Comparison of ENCODE assay signal across 18 cellular contexts in the genomic region with DNA sequence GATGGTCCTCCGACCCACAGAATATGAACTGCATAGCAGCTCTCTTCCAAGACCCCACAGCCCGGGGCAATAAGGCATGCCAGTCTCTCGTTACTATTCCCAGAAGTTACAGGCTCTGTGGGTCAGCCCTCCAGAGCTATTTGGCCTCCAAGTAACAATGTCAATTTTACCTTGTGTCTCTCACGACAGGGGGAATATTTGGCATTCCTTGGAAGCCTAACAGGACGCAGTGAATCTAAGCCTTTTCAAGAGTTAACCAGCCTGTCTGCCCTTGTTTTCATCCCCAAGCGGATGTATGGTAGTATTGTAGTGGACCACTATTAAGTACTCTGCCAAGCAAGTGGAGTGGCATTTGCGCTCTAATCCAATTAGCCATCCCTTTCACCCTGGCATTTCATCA. TPM values are rescaled to one million over a fixed set of nuclear protein-coding genes. Genes with fewer than 3 reads are reported as not detected.
A peak's percentile ranks its signal among the peaks of the same experiment; 100 is the strongest.
DNase-seq lines count a peak whose midpoint lies in the region; ATAC-seq, FAIRE-seq and TF ChIP-seq lines count a peak whose summit lies in the region.
"Had no signal": no experiment of that assay in that cellular context is flagged by ENCODE, and none has a peak within 500 bp of the region (broad histone marks: within the 10 kb centered on the region; RNA-seq: fewer than 3 reads in every experiment).

No MANE protein-coding gene starts in this region.

- no peak overlapping the region for H4K12ac ChIP-seq in trophoblast cell (ENCODE audit: low read depth, low read length)

- H3K27me3 ChIP-seq in IMR-90 (ENCODE audit: control insufficient read depth, insufficient read depth, low read length) (no peaks in the 10 kb centered on the region), H1 (replicated peaks in 1 of 4; ENCODE audit: control insufficient read depth in 3 of 4, extremely low read depth in 1 of 4, insufficient read depth in 3 of 4, low read length in 3 of 4) (no peaks in the 10 kb centered on the region), trophoblast cell (ENCODE audit: insufficient read depth, low read length) (no peaks in the 10 kb centered on the region)

- H2AFZ ChIP-seq in IMR-90 (replicated peaks; ENCODE audit: low read length, poor library complexity) (no peak overlapping the region), H1 (ENCODE audit: low read length) (no peak overlapping the region), trophoblast cell (ENCODE audit: insufficient read depth, low read length, poor library complexity) (no peak overlapping the region)
- H2AFZ ChIP-seq: GM23248 had no signal

- H4K91ac ChIP-seq in IMR-90 (ENCODE audit: insufficient read depth, low read depth, low read length), result no peak overlapping the region
- H4K91ac ChIP-seq in H1 (replicated peaks; ENCODE audit: insufficient read length, low read length), result no peak overlapping the region
- H4K91ac ChIP-seq in trophoblast cell (ENCODE audit: low read depth, low read length), result no peak overlapping the region

- H2BK5ac ChIP-seq in IMR-90 (ENCODE audit: low read depth, low read length, poor library complexity, severe bottlenecking), result no peak overlapping the region
- peak overlapping the region; percentile 85; the same call in 1 of the 2 replicates for H2BK5ac ChIP-seq in H1 (ENCODE audit: low read depth, low read length)
- no peak overlapping the region for H2BK5ac ChIP-seq in trophoblast cell (ENCODE audit: low read depth, low read length, poor library complexity)

- H3K14ac ChIP-seq in IMR-90 (replicated peaks; ENCODE audit: low read depth, low read length) (no peak overlapping the region), H1 (ENCODE audit: insufficient read length) (no peak overlapping the region), trophoblast cell (ENCODE audit: low read length) (no peak overlapping the region)

- H3K23ac ChIP-seq in IMR-90 (ENCODE audit: low read depth, low read length) (no peak overlapping the region), H1 (ENCODE audit: insufficient read length) (no peak overlapping the region), trophoblast cell (ENCODE audit: low read length) (no peak overlapping the region)

- no peak overlapping the region for H3K9ac ChIP-seq in IMR-90 (ENCODE audit: low read depth, low read length)
- peak overlapping the region in 1 of 4 experiments; percentile 29; a peak in 2 of 7 replicates for H3K9ac ChIP-seq in H1 (replicated peaks in 1 of 4; ENCODE audit: extremely low read depth in 1 of 4, low read depth in 3 of 4, low read length in 3 of 4)
- no peak overlapping the region for H3K9ac ChIP-seq in trophoblast cell (ENCODE audit: low read length)
- H3K9ac ChIP-seq: GM23248 had no signal

- in situ Hi-C loops in IMR-90 (cut with MboI; ENCODE audit: low sequenced_read_pairs), result no loop called here

- CTCF ChIA-PET in IMR-90 (lab: Yijun Ruan, JAX) (no interaction called here), H1 (lab: Charles Lee; ENCODE audit: partially characterized antibody) (interaction anchor here (0.9 to 1.4 kb wide), 4 partner anchors 10 to 170 kb away, joined by 3 to 7 read pairs (median 4); a partner anchor contains a TSS)

- 30% methylated on average over 2 of the region's 7 CpGs; no CpG with 5 or more reads in 1 of the 2 experiments for WGBS in IMR-90 (ENCODE audit: extremely low coverage in 2 of 2, insufficient read length in 1 of 2), 2 experiments
- 29% methylated on average over 7 of the region's 7 CpGs; no CpG with 5 or more reads in 1 of the 2 experiments for WGBS in H1 (ENCODE audit: extremely low coverage in 1 of 2, insufficient coverage in 1 of 2, insufficient read length in 1 of 2, insufficient replicate concordance in 2 of 2, low coverage in 1 of 2, low lambda C conversion rate in 2 of 2, missing lambda C conversion rate in 1 of 2), 2 experiments
- WGBS in trophoblast cell (ENCODE audit: extremely low coverage, insufficient coverage, insufficient read length), result no CpG with 5 or more reads among the region's 7 CpGs

- H2BK12ac ChIP-seq in H1 (ENCODE audit: low read depth, low read length) (peak overlapping the region; percentile 69), trophoblast cell (ENCODE audit: low read length) (no peak overlapping the region)

- 0 out of 3 replicates have a peak, but pooled peaks of 1 of the 2 experiments have one; percentile 36 for TF ChIP-seq EP300 in H1 (IDR thresholded peaks at IDR 0.05; ENCODE audit: borderline replicate concordance in 1 of 2, low read depth in 2 of 2, low read length in 2 of 2)

- peaks cover 22% of the 10 kb centered on the region for H3K9me3 ChIP-seq in IMR-90 (ENCODE audit: control insufficient read depth, insufficient read depth, low read length)
- H3K9me3 ChIP-seq in H1 (ENCODE audit: insufficient read depth in 2 of 2, low read depth in 1 of 2, low read length in 1 of 2), result no peaks in the 10 kb centered on the region
- H3K9me3 ChIP-seq in trophoblast cell (ENCODE audit: insufficient read depth, low read depth, low read length), result peaks cover 11% of the 10 kb centered on the region

- 0 out of 2 replicates have a peak overlapping the region, but pooled peaks have one; percentile 6 for H2BK120ac ChIP-seq in IMR-90 (ENCODE audit: low read depth, low read length)
- H2BK120ac ChIP-seq in H1 (replicated peaks; ENCODE audit: low read depth, low read length), result peak overlapping the region; percentile 50
- H2BK120ac ChIP-seq in trophoblast cell (ENCODE audit: insufficient read depth, low read length, poor library complexity), result no peak overlapping the region

- peak; percentile 74 for FAIRE-seq in H1 (lab: Jason Lieb, UNC)

- H3K18ac ChIP-seq in IMR-90 (ENCODE audit: low read depth, low read length) (no peak overlapping the region; the same call in 1 of the 2 replicates), H1 (ENCODE audit: extremely low read depth, low read length) (0 out of 2 replicates have a peak overlapping the region, but pooled peaks have one; percentile 53), trophoblast cell (ENCODE audit: low read length) (no peak overlapping the region)

- no peaks in the 10 kb centered on the region for H3K79me1 ChIP-seq in IMR-90 (ENCODE audit: low read depth in 1 of 2, low read length in 2 of 2)
- no peaks in the 10 kb centered on the region for H3K79me1 ChIP-seq in H1 (ENCODE audit: low read depth, low read length)
- H3K79me1 ChIP-seq in trophoblast cell (ENCODE audit: low read length), result peaks cover 7% of the 10 kb centered on the region

- DNase-seq in ELF-1 (ENCODE audit: low read depth, low spot score) (peak; percentile 52), IMR-90 (no peak), H1 (ENCODE audit: low read depth in 1 of 2, low spot score in 2 of 2) (no peak), trophoblast cell (peak in 1 of 2 donors; percentile 52), germinal center (ENCODE audit: low spot score) (no peak)
- DNase-seq: CD4-positive, alpha-beta T cell; COR-L47; DMS79; GM23248; Kasumi-1; MM.1S; NCI-H1048; NCI-H1417 treated with DMSO at 0.1 percent for 48 hours; NCI-H187; PC-3; Right ventricle myocardium superior had no signal

- no TSS peak for BruUV-seq in IMR-90 (replicated peaks; lab: Mats Ljungman, UMichigan)

- TF ChIP-seq RAD21 in IMR-90 (IDR thresholded peaks at IDR 0.05; ENCODE audit: low read length) (no peak), H1 (IDR thresholded peaks at IDR 0.05 in 1 of 2, conservative IDR thresholded peaks at IDR 0.05 in 1 of 2; ENCODE audit: low read depth in 2 of 2, low read length in 2 of 2) (peak in 1 of 2 experiments; percentile 20; a peak in 1 of 4 replicates)

- H2AK9ac ChIP-seq in IMR-90 (replicated peaks; ENCODE audit: low read depth, low read length, poor library complexity), result no peak overlapping the region

- peaks cover 10% of the 10 kb centered on the region for H3K36me3 ChIP-seq in IMR-90 (ENCODE audit: control insufficient read depth, insufficient read depth, low read length)
- no peaks in the 10 kb centered on the region; a peak in 2 of 8 replicates for H3K36me3 ChIP-seq in H1 (ENCODE audit: control insufficient read depth in 2 of 4, insufficient read depth in 4 of 4, low read length in 3 of 4)
- H3K36me3 ChIP-seq in trophoblast cell (ENCODE audit: control insufficient read depth in 1 of 2, insufficient read depth in 2 of 2, low read length in 2 of 2), result peaks cover 3 to 9% of the 10 kb centered on the region in 2 experiments

- peaks cover 8% of the 10 kb centered on the region; the same call in 1 of the 2 replicates for H3K23me2 ChIP-seq in H1 (ENCODE audit: low read depth, low read length)

- H3K27ac ChIP-seq in IMR-90 (ENCODE audit: insufficient read depth, low read length) (no peak overlapping the region), H1 (ENCODE audit: low read depth, low read length) (peak overlapping the region; percentile 67), trophoblast cell (ENCODE audit: low read depth, low read length) (peak overlapping the region; percentile 20)
- H3K27ac ChIP-seq: GM23248 had no signal

- H3K9me1 ChIP-seq in IMR-90 (ENCODE audit: insufficient read depth, low read length), result 0 out of 2 replicates have a peak, but pooled peaks cover under 1% of the 10 kb centered on the region

- POLR2A ChIA-PET in IMR-90 (lab: Charles Lee; ENCODE audit: unreplicated experiment) (no interaction called here), H1 (lab: Charles Lee; ENCODE audit: partially characterized antibody) (interaction anchor here (0.6 to 1.9 kb wide), 12 partner anchors 8 to 170 kb away, joined by 3 to 7 read pairs (median 4); a partner anchor contains a TSS)

- no peak overlapping the region for H4K5ac ChIP-seq in IMR-90 (ENCODE audit: low read depth, low read length)
- no peak overlapping the region for H4K5ac ChIP-seq in H1 (ENCODE audit: insufficient read length, low read depth, low read length)

- H2BK20ac ChIP-seq in IMR-90 (ENCODE audit: low read depth, low read length) (no peak overlapping the region), H1 (ENCODE audit: low read length) (no peak overlapping the region)

- TF ChIP-seq POLR2A in IMR-90 (IDR thresholded peaks at IDR 0.05; ENCODE audit: low read depth, low read length) (no peak), H1 (IDR thresholded peaks at IDR 0.05; ENCODE audit: control extremely low read depth in 1 of 2, low read depth in 2 of 2, low read length in 2 of 2) (peak; percentile 35 to 40; a peak in 2 of 3 replicates)

- H2BK15ac ChIP-seq in IMR-90 (ENCODE audit: low read depth, low read length), result no peak overlapping the region
- no peak overlapping the region; the same call in 1 of the 2 replicates for H2BK15ac ChIP-seq in H1 (ENCODE audit: low read length)

- no peak overlapping the region for H3K4me2 ChIP-seq in IMR-90 (ENCODE audit: low read depth, low read length)
- peak overlapping the region; percentile 52 to 56; a peak in 2 of 4 replicates for H3K4me2 ChIP-seq in H1 (ENCODE audit: insufficient read depth in 1 of 2, low read depth in 2 of 2, low read length in 2 of 2)
- no peak overlapping the region for H3K4me2 ChIP-seq in trophoblast cell (ENCODE audit: low read length)

- no peaks in the 10 kb centered on the region for H4K20me1 ChIP-seq in IMR-90 (ENCODE audit: insufficient read depth, low read length)
- no peaks in the 10 kb centered on the region for H4K20me1 ChIP-seq in H1 (replicated peaks in 1 of 2; ENCODE audit: control insufficient read depth in 1 of 2, insufficient read depth in 2 of 2, low read length in 2 of 2)

- peaks cover 0 to 70% of the 10 kb centered on the region in 2 experiments; a peak in 2 of 4 replicates for H3K79me2 ChIP-seq in H1 (ENCODE audit: control insufficient read depth in 1 of 2, insufficient read depth in 2 of 2, low read length in 2 of 2)
- no peaks in the 10 kb centered on the region for H3K79me2 ChIP-seq in trophoblast cell (ENCODE audit: control insufficient read depth, insufficient read depth, low read length, poor library complexity)

- H3K56ac ChIP-seq in IMR-90 (ENCODE audit: extremely low read depth, insufficient read depth, low read length) (no peak overlapping the region), H1 (replicated peaks; ENCODE audit: insufficient read length, low read depth, low read length) (no peak overlapping the region)

- intact Hi-C loops in IMR-90 (cut with micrococcal nuclease), result no loop called here

- ATAC-seq in IMR-90 (ENCODE audit: low read depth) (no peak), HG02981 (IDR thresholded peaks at IDR 0.05; ENCODE audit: unreplicated experiment) (no peak), HG03280 (IDR thresholded peaks at IDR 0.05; ENCODE audit: unreplicated experiment) (no peak)
- ATAC-seq: PC-3 had no signal

- H3K4me1 ChIP-seq in IMR-90 (ENCODE audit: control insufficient read depth, insufficient read depth, low read length) (no peaks in the 10 kb centered on the region), H1 (replicated peaks in 1 of 4; ENCODE audit: control insufficient read depth in 3 of 4, insufficient read depth in 4 of 4, low read length in 3 of 4) (peaks cover 0 to 30% (median 18%) of the 10 kb centered on the region in 4 experiments; a peak in 6 of 7 replicates), trophoblast cell (ENCODE audit: control insufficient read depth in 1 of 2, insufficient read depth in 2 of 2, low read length in 2 of 2) (peaks cover 0 to 1% of the 10 kb centered on the region in 2 experiments)

- dilution Hi-C loops in IMR-90 (cut with HindIII; ENCODE audit: low sequenced_read_pairs, unreplicated experiment), result no loop called here

- TF ChIP-seq CTCF in IMR-90 (conservative IDR thresholded peaks at IDR 0.05; ENCODE audit: low read depth, low read length) (no peak), H1 (IDR thresholded peaks at IDR 0.05; ENCODE audit: control extremely low read depth in 1 of 3, insufficient read depth in 1 of 3, low read depth in 1 of 3, low read length in 3 of 3) (no peak)

- H3K4ac ChIP-seq in IMR-90 (ENCODE audit: low read depth, low read length) (no peak overlapping the region), H1 (replicated peaks; ENCODE audit: insufficient read length, low read depth, low read length) (no peak overlapping the region), trophoblast cell (ENCODE audit: low read depth, low read length) (no peak overlapping the region)

- H4K8ac ChIP-seq in IMR-90 (ENCODE audit: low read depth in 2 of 2, low read length in 2 of 2) (no peak overlapping the region), H1 (ENCODE audit: extremely low read depth, insufficient read depth, low read length) (no peak overlapping the region), trophoblast cell (ENCODE audit: low read depth, low read length) (no peak overlapping the region)

- H3K4me3 ChIP-seq in IMR-90 (ENCODE audit: insufficient read depth, low read depth, low read length) (no peak overlapping the region), H1 (ENCODE audit: extremely low read depth in 1 of 4, insufficient read depth in 2 of 4, low read depth in 3 of 4, low read length in 4 of 4) (peak overlapping the region in 3 of 4 experiments; percentile 9 to 52 (median 32); a peak in 3 of 8 replicates), trophoblast cell (ENCODE audit: low read depth, low read length) (no peak overlapping the region)
- H3K4me3 ChIP-seq: GM23248 had no signal

- H2AK5ac ChIP-seq in IMR-90 (ENCODE audit: low read depth, low read length), result no peak overlapping the region
- no peak overlapping the region for H2AK5ac ChIP-seq in H1 (ENCODE audit: low read depth, low read length)
- no peak overlapping the region for H2AK5ac ChIP-seq in trophoblast cell (ENCODE audit: low read length)

RNA-seq across cellular contexts. Expression of a gene that starts 24.4 kb away (rescaled TPM):
- 0.18 and 0.28 TPM in 2 replicates for total RNA-seq in IMR-90 (2012; rRNA removed)
- polyA plus RNA-seq in IMR-90 (2012; rRNA removed), result 0.29 and 0.33 TPM in 2 replicates
- 0.21 and 0.23 TPM in 2 replicates for polyA plus RNA-seq in IMR-90 (2012; cell fraction: cytosol; rRNA removed)
- polyA plus RNA-seq in IMR-90 (2012; cell fraction: nucleus; rRNA removed; ENCODE audit: low replicate concordance), result 0.02 and 0.08 TPM in 2 replicates
- total RNA-seq in H1 (2021; fragmentation: NEBNext Ultra II Directional; extraction: Animal tissue kit (Norgen Biotek cat#: 25700)), result 96.5 and 96.8 TPM in 2 replicates
- 95.5 and 121 TPM in 2 replicates for polyA plus RNA-seq in H1 (2011; rRNA removed)
- polyA plus RNA-seq in H1 (2011; cell fraction: cytosol; rRNA removed), result 90.5 TPM
- 63.4 TPM for polyA plus RNA-seq in H1 (2011; cell fraction: nucleus; rRNA removed)
- 68.1 to 92.9 TPM (median 76.7 TPM) in 4 replicates for polyA plus RNA-seq in H1 (2012, experiment 1 of 2)
- polyA plus RNA-seq in H1 (2012, experiment 2 of 2), result 94.3 TPM
- 57.1 TPM for polyA plus RNA-seq in H1 (2013, experiment 1 of 2)
- polyA plus RNA-seq in H1 (2013, experiment 2 of 2), result 59.0 TPM
- 81.3 and 104 TPM in 2 replicates for polyA minus RNA-seq in H1 (2011; rRNA and poly(A)+ RNA removed)
- 48.2 TPM for polyA minus RNA-seq in H1 (2011; cell fraction: cytosol; rRNA and poly(A)+ RNA removed)
- 19.7 TPM for polyA minus RNA-seq in H1 (2011; cell fraction: nucleus; rRNA and poly(A)+ RNA removed)
- polyA plus RNA-seq in trophoblast cell (2013), result 3.1 TPM in 2 replicates
- total RNA-seq: CD4-positive, alpha-beta T cell; Right ventricle myocardium superior had no signal

Comparison
In these comparisons a context has a peak if more than half of its experiments do, and no peak if none do; other contexts are left out.
1. H3K4me2 ChIP-seq: peak in H1 (2 of 2); none in IMR-90 (single experiment) and trophoblast cell (single experiment).
2. H3K4me3 ChIP-seq: peak in H1 (3 of 4); none in IMR-90 (single experiment) and trophoblast cell (single experiment).
3. RNA of a gene that starts 24.4 kb away (total RNA-seq): 96.5 to 96.8 TPM in H1; 0.18 to 0.28 TPM in IMR-90; every median in the first group is over 10 times any median in the second.